ENCODE assay signal across 8 cellular contexts in the genomic region with DNA sequence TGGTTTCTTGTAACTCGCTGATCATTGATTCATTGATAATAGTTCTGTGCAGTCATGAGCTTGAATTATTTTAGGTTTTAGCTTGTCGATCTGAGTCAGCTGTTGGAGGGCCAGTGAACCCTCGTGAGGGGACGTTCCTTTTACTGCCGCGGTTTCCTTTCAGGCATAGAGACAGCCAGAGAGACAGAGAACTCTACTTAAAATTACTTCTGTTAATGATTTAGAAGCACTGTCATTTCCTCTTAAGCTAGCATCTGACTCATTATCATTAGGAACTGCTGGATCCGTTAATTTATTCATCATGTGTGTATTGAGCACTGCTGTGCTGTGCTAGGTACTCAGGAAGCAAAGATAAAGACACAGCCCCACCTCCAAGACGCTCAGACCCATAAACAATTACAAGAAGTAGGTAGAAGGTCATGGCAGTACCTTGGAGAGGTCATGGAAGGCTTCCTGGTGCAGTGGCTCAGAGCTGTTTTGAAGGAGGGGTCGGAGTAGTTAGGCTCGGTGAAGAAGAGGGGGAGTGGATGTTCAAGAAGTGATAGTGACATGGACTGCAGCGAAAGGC. TPM values are rescaled to one million over a fixed set of nuclear protein-coding genes. Genes with fewer than 3 reads are reported as not detected.
DNase-seq lines count a peak whose midpoint lies in the region; ATAC-seq, FAIRE-seq and TF ChIP-seq lines count a peak whose summit lies in the region.

No MANE protein-coding gene starts in this region.

- no peak for FAIRE-seq in HepG2 (lab: Jason Lieb, UNC)

- CTCF ChIA-PET in activated naive CD4-positive, alpha-beta T cell treated with anti-CD3 and anti-CD28 coated beads for 36 hours (lab: Charles Lee) = interaction anchor here (1.2 to 4.7 kb wide), 4 partner anchors 10 to 41 kb away, joined by 3 to 35 read pairs (median 6); no protein-coding TSS in a partner anchor
- CTCF ChIA-PET in HepG2 (lab: Yijun Ruan, JAX; ENCODE audit: low intra/inter-chr PET ratio, low total read pairs) = no interaction called here

- H3K4me3 Mint-ChIP-seq in activated naive CD4-positive, alpha-beta T cell treated with anti-CD3 and anti-CD28 coated beads for 36 hours = peak overlapping the region; percentile 93

- TF ChIP-seq CTCF in HepG2 (CRISPR knock-in tag; IDR thresholded peaks at IDR 0.05) = no peak
- no peak for TF ChIP-seq CTCF in vagina (IDR thresholded peaks at IDR 0.05)

- no peak overlapping the region for H2AFZ ChIP-seq in HepG2 (ENCODE audit: low read length)

- peaks cover 85% of the 10 kb centered on the region for H3K4me1 ChIP-seq in BLaER1
- H3K4me1 ChIP-seq in HepG2 (ENCODE audit: insufficient read depth, low read length) = peaks cover 70% of the 10 kb centered on the region
- peaks cover 72% of the 10 kb centered on the region for H3K4me1 ChIP-seq in vagina

- DNase-seq in activated naive CD4-positive, alpha-beta T cell treated with anti-CD3 and anti-CD28 coated beads for 36 hours = peak; percentile 75
- DNase-seq in HepG2 (ENCODE audit: low spot score) (no peak), vagina (ENCODE audit: extremely low spot score in 2 of 2) (no peak), NCI-H526 treated with DMSO at 0.1 percent for 48 hours (lab: John Stamatoyannopoulos, UW) (no peak), NCI-H226 (no peak)

- TF ChIP-seq EP300 in Ishikawa (IDR thresholded peaks at IDR 0.05; ENCODE audit: borderline replicate concordance) = no peak
- no peak for TF ChIP-seq EP300 in HepG2 (IDR thresholded peaks at IDR 0.05; ENCODE audit: low read depth in 2 of 2, low read length in 2 of 2)
- TF ChIP-seq EP300 in HepG2 (CRISPR knock-in tag; IDR thresholded peaks at IDR 0.05; ENCODE audit: borderline replicate concordance) = no peak

- peaks cover 75% of the 10 kb centered on the region for H3K79me2 ChIP-seq in HepG2 (ENCODE audit: insufficient read depth, low read length)

- in situ Hi-C loops in HepG2 (cut with HindIII; ENCODE audit: extremely low pct_ligation_motif_present, low pct_unique_long_range_greater_than_20kb) = no loop called here

- BruUV-seq in HepG2 (replicated peaks; lab: Mats Ljungman, UMichigan) = no TSS peak

- H3K27ac ChIP-seq in BLaER1 = no peak overlapping the region
- H3K27ac ChIP-seq in HepG2 (ENCODE audit: extremely low read length, insufficient read depth, low read length) = no peak overlapping the region
- H3K27ac ChIP-seq in vagina = peak overlapping the region; percentile 31

- H3K9me3 Mint-ChIP-seq in activated naive CD4-positive, alpha-beta T cell treated with anti-CD3 and anti-CD28 coated beads for 36 hours = no peaks in the 10 kb centered on the region

- peak overlapping the region; percentile 99 for H3K27ac Mint-ChIP-seq in activated naive CD4-positive, alpha-beta T cell treated with anti-CD3 and anti-CD28 coated beads for 36 hours

- peaks cover 45% of the 10 kb centered on the region for H3K36me3 Mint-ChIP-seq in activated naive CD4-positive, alpha-beta T cell treated with anti-CD3 and anti-CD28 coated beads for 36 hours (ENCODE audit: low read depth)

- H3K4me2 ChIP-seq in BLaER1 (peak overlapping the region; percentile 90), HepG2 (ENCODE audit: low read depth, low read length) (no peak overlapping the region)

- intact Hi-C loops in activated naive CD4-positive, alpha-beta T cell treated with anti-CD3 and anti-CD28 coated beads for 36 hours (cut with micrococcal nuclease) = no loop called here
- intact Hi-C loops in HepG2 (cut with micrococcal nuclease; ENCODE audit: unreplicated experiment) (no loop called here), vagina (cut with DNase I) (no loop called here)

- H3K9me3 ChIP-seq in BLaER1 (no peaks in the 10 kb centered on the region), HepG2 (ENCODE audit: low read length) (no peaks in the 10 kb centered on the region), vagina (no peaks in the 10 kb centered on the region)

- H3K9ac ChIP-seq in BLaER1 (no peak overlapping the region), HepG2 (ENCODE audit: insufficient read depth, low read depth, low read length) (no peak overlapping the region)

- H3K27me3 Mint-ChIP-seq in activated naive CD4-positive, alpha-beta T cell treated with anti-CD3 and anti-CD28 coated beads for 36 hours (ENCODE audit: low read depth) = no peaks in the 10 kb centered on the region

- POLR2A ChIA-PET in HepG2 (lab: Yijun Ruan, JAX) = interaction anchor here (0.8 to 1.5 kb wide), 4 partner anchors 9 to 40 kb away, joined by 3 to 4 read pairs (median 4); no protein-coding TSS in a partner anchor

- H4K20me1 ChIP-seq in BLaER1 = peaks cover 80% of the 10 kb centered on the region
- peaks cover 24% of the 10 kb centered on the region; the same call in 1 of the 2 replicates for H4K20me1 ChIP-seq in HepG2 (ENCODE audit: insufficient read depth, low read length)

- no peaks in the 10 kb centered on the region for H3K27me3 ChIP-seq in BLaER1
- H3K27me3 ChIP-seq in HepG2 (ENCODE audit: control insufficient read depth in 1 of 2, insufficient read depth in 2 of 2, low read length in 2 of 2) = no peaks in the 10 kb centered on the region
- no peaks in the 10 kb centered on the region for H3K27me3 ChIP-seq in vagina

- H3K4me1 Mint-ChIP-seq in activated naive CD4-positive, alpha-beta T cell treated with anti-CD3 and anti-CD28 coated beads for 36 hours (ENCODE audit: low read depth) = peaks cover 83% of the 10 kb centered on the region

- TF ChIP-seq RAD21 in Ishikawa (IDR thresholded peaks at IDR 0.05; ENCODE audit: low read depth) (no peak), HepG2 (CRISPR knock-in tag; IDR thresholded peaks at IDR 0.05) (no peak)

- no peak for TF ChIP-seq POLR2A in HepG2 (IDR thresholded peaks at IDR 0.05; ENCODE audit: insufficient read depth in 1 of 2, low read depth in 2 of 2, low read length in 2 of 2)
- TF ChIP-seq POLR2A in vagina (IDR thresholded peaks at IDR 0.05) = no peak

- WGBS in HepG2 (ENCODE audit: low lambda C conversion rate) = 94% methylated on average over 11 of the region's 11 CpGs

- ATAC-seq in HepG2 (no peak), GM19452 (IDR thresholded peaks at IDR 0.05; ENCODE audit: unreplicated experiment) (no peak)

- H3K4me3 ChIP-seq in BLaER1 (no peak overlapping the region), HepG2 (replicated peaks in 1 of 3; ENCODE audit: insufficient read depth in 1 of 3, low read depth in 2 of 3, low read length in 3 of 3) (no peak overlapping the region), vagina (no peak overlapping the region)

- H3K36me3 ChIP-seq in BLaER1 = peaks cover 15% of the 10 kb centered on the region
- peaks cover 3 to 15% of the 10 kb centered on the region in 2 experiments; a peak in 3 of 5 replicates for H3K36me3 ChIP-seq in HepG2 (replicated peaks in 1 of 2; ENCODE audit: control insufficient read depth in 1 of 2, insufficient read depth in 2 of 2, low read length in 2 of 2)
- no peaks in the 10 kb centered on the region for H3K36me3 ChIP-seq in vagina

RNA-seq across cellular contexts. Expression of a gene that starts 3.2 kb away (rescaled TPM):
- total RNA-seq in activated naive CD4-positive, alpha-beta T cell treated with anti-CD3 and anti-CD28 coated beads for 36 hours = 10 to 100 TPM; 69.0 to 73.1 TPM
- total RNA-seq in HepG2 (2016; rRNA removed; fragmentation: Illumina TruSeq; extraction: Trizol) = 18.8 and 25.9 TPM in 2 replicates
- 10.8 and 10.9 TPM in 2 replicates for total RNA-seq in HepG2 (2016; cell fraction: cytosol; rRNA removed; fragmentation: Illumina TruSeq; extraction: Trizol; ENCODE audit: low read depth)
- 14.8 and 27.5 TPM in 2 replicates for total RNA-seq in HepG2 (2016; cell fraction: insoluble cytoplasmic fraction; rRNA removed; fragmentation: Illumina TruSeq; extraction: Trizol)
- total RNA-seq in HepG2 (2016; cell fraction: membrane; rRNA removed; fragmentation: Illumina TruSeq; extraction: Trizol) = 11.3 and 11.9 TPM in 2 replicates
- 27.4 and 30.7 TPM in 2 replicates for total RNA-seq in HepG2 (2016; cell fraction: nucleus; rRNA removed; fragmentation: Illumina TruSeq; extraction: Trizol)
- polyA plus RNA-seq in HepG2 (2011; rRNA removed) = 31.5 and 42.3 TPM in 2 replicates
- 30.6 and 33.0 TPM in 2 replicates for polyA plus RNA-seq in HepG2 (2011; cell fraction: cytosol; rRNA removed)
- polyA plus RNA-seq in HepG2 (2011; cell fraction: nucleus; rRNA removed) = 151 and 153 TPM in 2 replicates
- polyA plus RNA-seq in HepG2 (2012) = 18.3 and 27.7 TPM in 2 replicates
- polyA plus RNA-seq in HepG2 (2016; cell fraction: cytosol; fragmentation: Illumina TruSeq; extraction: Trizol; ENCODE audit: low read depth) = 2.9 and 3.9 TPM in 2 replicates
- 12.8 and 16.5 TPM in 2 replicates for polyA plus RNA-seq in HepG2 (2016; cell fraction: insoluble cytoplasmic fraction; fragmentation: Illumina TruSeq; extraction: Trizol; ENCODE audit: low read depth)
- polyA plus RNA-seq in HepG2 (2016; cell fraction: membrane; fragmentation: Illumina TruSeq; extraction: Trizol; ENCODE audit: low read depth) = 6.1 and 6.7 TPM in 2 replicates
- 50.4 and 56.8 TPM in 2 replicates for polyA plus RNA-seq in HepG2 (2016; cell fraction: nucleus; fragmentation: Illumina TruSeq; extraction: Trizol; ENCODE audit: insufficient read depth, low read depth)
- polyA minus RNA-seq in HepG2 (2011; rRNA and poly(A)+ RNA removed; ENCODE audit: low replicate concordance) = 49.2 and 54.3 TPM in 2 replicates
- 13.6 and 15.2 TPM in 2 replicates for polyA minus RNA-seq in HepG2 (2011; cell fraction: cytosol; rRNA and poly(A)+ RNA removed)
- polyA minus RNA-seq in HepG2 (2011; cell fraction: nucleus; rRNA and poly(A)+ RNA removed) = 58.3 and 63.7 TPM in 2 replicates
- 35.6 TPM for total RNA-seq in vagina

RNA-seq across cellular contexts. Expression of a gene that starts 21.8 kb away (rescaled TPM):
- 100 to 1,000 TPM; 281 to 290 TPM for total RNA-seq in activated naive CD4-positive, alpha-beta T cell treated with anti-CD3 and anti-CD28 coated beads for 36 hours
- total RNA-seq in HepG2 (2016; rRNA removed; fragmentation: Illumina TruSeq; extraction: Trizol) (0.66 and 0.77 TPM in 2 replicates), vagina (173 TPM)
- 0.30 and 0.35 TPM in 2 replicates for total RNA-seq in HepG2 (2016; cell fraction: cytosol; rRNA removed; fragmentation: Illumina TruSeq; extraction: Trizol; ENCODE audit: low read depth)
- total RNA-seq in HepG2 (2016; cell fraction: insoluble cytoplasmic fraction; rRNA removed; fragmentation: Illumina TruSeq; extraction: Trizol) = 0.59 and 0.95 TPM in 2 replicates
- total RNA-seq in HepG2 (2016; cell fraction: membrane; rRNA removed; fragmentation: Illumina TruSeq; extraction: Trizol) = 0.83 and 0.93 TPM in 2 replicates
- 0.66 and 1.2 TPM in 2 replicates for total RNA-seq in HepG2 (2016; cell fraction: nucleus; rRNA removed; fragmentation: Illumina TruSeq; extraction: Trizol)
- polyA plus RNA-seq in HepG2 (2011; rRNA removed) = 2.4 and 3.2 TPM in 2 replicates
- 2.4 and 2.6 TPM in 2 replicates for polyA plus RNA-seq in HepG2 (2011; cell fraction: cytosol; rRNA removed)
- 4.1 and 5.9 TPM in 2 replicates for polyA plus RNA-seq in HepG2 (2011; cell fraction: nucleus; rRNA removed)
- 0.94 and 3.5 TPM in 2 replicates for polyA plus RNA-seq in HepG2 (2012)
- 0.05 and 0.10 TPM in 2 replicates for polyA plus RNA-seq in HepG2 (2016; cell fraction: cytosol; fragmentation: Illumina TruSeq; extraction: Trizol; ENCODE audit: low read depth)
- polyA plus RNA-seq in HepG2 (2016; cell fraction: insoluble cytoplasmic fraction; fragmentation: Illumina TruSeq; extraction: Trizol; ENCODE audit: low read depth) = 0.32 and 0.52 TPM in 2 replicates
- polyA plus RNA-seq in HepG2 (2016; cell fraction: membrane; fragmentation: Illumina TruSeq; extraction: Trizol; ENCODE audit: low read depth) = 0.27 and 0.28 TPM in 2 replicates
- polyA plus RNA-seq in HepG2 (2016; cell fraction: nucleus; fragmentation: Illumina TruSeq; extraction: Trizol; ENCODE audit: insufficient read depth, low read depth) = 1.1 and 1.3 TPM in 2 replicates
- 11.0 and 18.7 TPM in 2 replicates for polyA minus RNA-seq in HepG2 (2011; rRNA and poly(A)+ RNA removed; ENCODE audit: low replicate concordance)
- polyA minus RNA-seq in HepG2 (2011; cell fraction: cytosol; rRNA and poly(A)+ RNA removed) = 6.9 and 7.9 TPM in 2 replicates
- 3.5 and 5.2 TPM in 2 replicates for polyA minus RNA-seq in HepG2 (2011; cell fraction: nucleus; rRNA and poly(A)+ RNA removed)

Comparison
In these comparisons a context has a peak if more than half of its experiments do, and no peak if none do; other contexts are left out.
1. RNA of a gene that starts 21.8 kb away (total RNA-seq): 281 to 290 TPM in activated naive CD4-positive, alpha-beta T cell treated with anti-CD3 and anti-CD28 coated beads for 36 hours and 173 TPM in vagina (single experiment); 0.30 to 1.2 TPM in HepG2; every median in the first group is over 10 times any median in the second.